10 cellular contexts compared by ENCODE assay signal in genomic region chr10:102718220-102718619, GRCh38. TPM values are rescaled to one million over a fixed set of nuclear protein-coding genes. Genes with fewer than 3 reads are reported as not detected.
DNase-seq lines count a peak whose midpoint lies in the region; ATAC-seq, FAIRE-seq and TF ChIP-seq lines count a peak whose summit lies in the region.
"Had no signal": no experiment of that assay in that cellular context is flagged by ENCODE, and none has a peak within 500 bp of the region (broad histone marks: within the 10 kb centered on the region; RNA-seq: fewer than 3 reads in every experiment).

No MANE protein-coding gene starts in this region.

- RAD21 ChIA-PET in GM12878 (lab: Charles Lee; ENCODE audit: unreplicated experiment), result interaction anchor here (2.9 kb wide), 1 partner anchor 43 kb away, joined by 7 read pairs; no protein-coding TSS in a partner anchor

- H3K27me3 ChIP-seq in cardiac muscle cell (no peaks in the 10 kb centered on the region), GM12878 (replicated peaks in 1 of 2; ENCODE audit: control insufficient read depth in 2 of 2, insufficient read depth in 2 of 2, low read length in 1 of 2) (no peaks in the 10 kb centered on the region)

- SMC1A ChIA-PET in GM12878 (lab: Charles Lee; ENCODE audit: uncharacterized antibody, unreplicated experiment), result no interaction called here

- no peaks in the 10 kb centered on the region for H3K9me3 Mint-ChIP-seq in natural killer cell treated with Interleukin-12 subunit alpha and Interleukin-12 subunit beta and Interleukin-15 and Interleukin-18, amount 100 ng/mL, for 72 hours

- intact Hi-C loops in left cardiac atrium (cut with DNase I), result no loop called here
- intact Hi-C loops in GM12878 (cut with micrococcal nuclease; ENCODE audit: unreplicated experiment), result loop anchor here (10.0 kb wide), 1 partner anchor 213 kb away; the partner anchor contains the start of genes ACTR1A and SUFU

- no peak overlapping the region for H2AFZ ChIP-seq in GM12878 (ENCODE audit: control insufficient read depth, low read depth, low read length)

- in situ Hi-C loops in GM12878 (cut with MboI), result no loop called here

- H3K4me3 Mint-ChIP-seq in natural killer cell treated with Interleukin-12 subunit alpha and Interleukin-12 subunit beta and Interleukin-15 and Interleukin-18, amount 100 ng/mL, for 72 hours, result no peak overlapping the region

- ATAC-seq in left cardiac atrium (no peak), GM12878 (no peak)
- no peak for ATAC-seq in natural killer cell treated with Interleukin-12 subunit alpha and Interleukin-12 subunit beta and Interleukin-15 and Interleukin-18, amount 100 ng/mL, for 72 hours

- WGBS in GM12878 (ENCODE audit: insufficient coverage, insufficient replicate concordance, low lambda C conversion rate, missing lambda C conversion rate), result 79% methylated on average over 3 of the region's 3 CpGs

- FAIRE-seq in GM12878 (lab: Jason Lieb, UNC), result no peak

- H3K4me2 ChIP-seq in GM12878 (ENCODE audit: control insufficient read depth, insufficient read depth), result peak overlapping the region; percentile 21; the same call in 1 of the 2 replicates

- no peaks in the 10 kb centered on the region for H3K27me3 Mint-ChIP-seq in natural killer cell treated with Interleukin-12 subunit alpha and Interleukin-12 subunit beta and Interleukin-15 and Interleukin-18, amount 100 ng/mL, for 72 hours

- no peaks in the 10 kb centered on the region for H4K20me1 ChIP-seq in GM12878 (ENCODE audit: control insufficient read depth, insufficient read depth)

- CTCF ChIA-PET in GM12878 (lab: Yijun Ruan, JAX), result no interaction called here

- H3K79me2 ChIP-seq in GM12878 (ENCODE audit: control insufficient read depth, insufficient read depth, low read length), result peaks cover 43% of the 10 kb centered on the region

- TF ChIP-seq POLR2A in GM12878 (IDR thresholded peaks at IDR 0.05; ENCODE audit: low read depth, low read length), result no peak

- H3K9me3 ChIP-seq in cardiac muscle cell (ENCODE audit: low read depth) (no peaks in the 10 kb centered on the region), GM12878 (replicated peaks; ENCODE audit: control insufficient read depth, insufficient read depth, low read length) (no peaks in the 10 kb centered on the region)

- H3K4me1 ChIP-seq in cardiac muscle cell (ENCODE audit: low read depth), result peaks cover 13% of the 10 kb centered on the region
- H3K4me1 ChIP-seq in GM12878 (ENCODE audit: control insufficient read depth, insufficient read depth, low read length), result peaks cover 9% of the 10 kb centered on the region; the same call in 1 of the 2 replicates

- H3K27ac Mint-ChIP-seq in natural killer cell treated with Interleukin-12 subunit alpha and Interleukin-12 subunit beta and Interleukin-15 and Interleukin-18, amount 100 ng/mL, for 72 hours, result no peak overlapping the region

- H3K4me3 ChIP-seq in cardiac muscle cell (no peak overlapping the region), GM12878 (no peak overlapping the region)

- H3K36me3 Mint-ChIP-seq in natural killer cell treated with Interleukin-12 subunit alpha and Interleukin-12 subunit beta and Interleukin-15 and Interleukin-18, amount 100 ng/mL, for 72 hours, result peaks cover 8% of the 10 kb centered on the region

- no peaks in the 10 kb centered on the region for H3K36me3 ChIP-seq in cardiac muscle cell
- peaks cover 0 to 2% of the 10 kb centered on the region in 2 experiments; a peak in 1 of 4 replicates for H3K36me3 ChIP-seq in GM12878 (ENCODE audit: control insufficient read depth in 2 of 2, insufficient read depth in 2 of 2, low read length in 1 of 2)

- POLR2A ChIA-PET in GM12878 (lab: Charles Lee), result interaction anchor here (0.6 kb wide), 1 partner anchor 32 kb away, joined by 3 read pairs; no protein-coding TSS in a partner anchor

- no peak overlapping the region for H3K9ac ChIP-seq in GM12878 (ENCODE audit: control insufficient read depth, insufficient read depth, low read length)

- peak overlapping the region; percentile 95 for H3K27ac ChIP-seq in cardiac muscle cell
- H3K27ac ChIP-seq in GM12878 (ENCODE audit: control insufficient read depth, insufficient read depth), result no peak overlapping the region

- DNase-seq in cardiac muscle cell (ENCODE audit: low read depth in 1 of 2, low spot score in 1 of 2), result peak; percentile 67 to 70
- DNase-seq in left cardiac atrium, result no peak
- DNase-seq in GM12878 (ENCODE audit: low read depth, low spot score), result no peak
- DNase-seq in kidney glomerular epithelial cell (lab: John Stamatoyannopoulos, UW), result peak; percentile 56
- DNase-seq in natural killer cell treated with Interleukin-12 subunit alpha and Interleukin-12 subunit beta and Interleukin-15 and Interleukin-18, amount 100 ng/mL, for 72 hours (ENCODE audit: low spot score), result no peak
- no peak for DNase-seq in retina
- DNase-seq in effector CD4-positive, alpha-beta T cell, result no peak
- no peak for DNase-seq in COLO668 (lab: John Stamatoyannopoulos, UW; ENCODE audit: unreplicated experiment)
- DNase-seq: NCI-H146, T-helper 1 cell had no signal

- H3K4me1 Mint-ChIP-seq in natural killer cell treated with Interleukin-12 subunit alpha and Interleukin-12 subunit beta and Interleukin-15 and Interleukin-18, amount 100 ng/mL, for 72 hours (ENCODE audit: low read depth in 2 of 2), result peaks cover 16 to 34% of the 10 kb centered on the region in 2 donors

- no peak for TF ChIP-seq CTCF in cardiac muscle cell (IDR thresholded peaks at IDR 0.05; ENCODE audit: low read depth, low read length)
- no peak for TF ChIP-seq CTCF in GM12878 (IDR thresholded peaks at IDR 0.05 in 2 of 3, conservative IDR thresholded peaks at IDR 0.05 in 1 of 3; ENCODE audit: control insufficient read depth in 2 of 3, extremely low read depth in 1 of 3, insufficient read depth in 1 of 3, low read depth in 3 of 3, low read length in 3 of 3)

- TF ChIP-seq RAD21 in GM12878 (IDR thresholded peaks at IDR 0.05; ENCODE audit: insufficient read depth, low read depth, low read length), result no peak

- TF ChIP-seq EP300 in GM12878 (IDR thresholded peaks at IDR 0.05; ENCODE audit: borderline replicate concordance in 1 of 2, control insufficient read depth in 1 of 2, low read depth in 2 of 2, low read length in 2 of 2), result no peak

- BruUV-seq in GM12878 (replicated peaks; lab: Mats Ljungman, UMichigan), result no TSS peak

RNA-seq across cellular contexts. Expression of gene SFXN2, which starts 3.8 kb away (rescaled TPM):
- 10.5 and 14.2 TPM in 2 replicates for total RNA-seq in cardiac muscle cell
- polyA plus RNA-seq in cardiac muscle cell, result 18.6 and 26.1 TPM in 2 replicates
- total RNA-seq in left cardiac atrium, result 1 to 10 TPM; 3.2 to 4.0 TPM
- total RNA-seq in GM12878 (2013; cell fraction: nucleolus; rRNA removed), result 38.8 and 43.9 TPM in 2 replicates
- total RNA-seq in GM12878 (2014; rRNA removed), result 11.9 and 13.8 TPM in 2 replicates
- total RNA-seq in GM12878 (2014; rRNA removed; fragmentation: Illumina TruSeq; extraction: Trizol), result 14.9 and 17.5 TPM in 2 replicates
- 16.8 and 22.1 TPM in 2 replicates for total RNA-seq in GM12878 (2021)
- polyA plus RNA-seq in GM12878 (2011; ENCODE audit: low read depth), result 7.3 TPM
- 16.3 and 21.6 TPM in 2 replicates for polyA plus RNA-seq in GM12878 (2011; rRNA removed)
- 23.8 and 25.9 TPM in 2 replicates for polyA plus RNA-seq in GM12878 (2011; cell fraction: cytosol; rRNA removed)
- 33.6 and 41.0 TPM in 2 replicates for polyA plus RNA-seq in GM12878 (2011; cell fraction: nucleus; rRNA removed)
- polyA plus RNA-seq in GM12878 (2012), result 7.6 and 8.9 TPM in 2 replicates
- 16.1 and 19.5 TPM in 2 replicates for polyA plus RNA-seq in GM12878 (2014; fragmentation: Illumina TruSeq; extraction: Trizol)
- polyA plus RNA-seq in GM12878 (2014; fragmentation: Nextera tagmentation; extraction: Ambion mirVana), result 1 to 10 TPM; 8.8 to 9.6 TPM
- polyA plus RNA-seq in GM12878 (2014; rRNA removed), result 17.2 and 22.5 TPM in 2 replicates
- polyA plus RNA-seq in GM12878 (2016; fragmentation: Nextera tagmentation; extraction: Ambion mirVana), result 10 to 100 TPM; 19.9 to 20.5 TPM
- 25.4 and 31.7 TPM in 2 replicates for polyA minus RNA-seq in GM12878 (2011; rRNA and poly(A)+ RNA removed)
- 8.3 and 11.5 TPM in 2 replicates for polyA minus RNA-seq in GM12878 (2011; cell fraction: cytosol; rRNA and poly(A)+ RNA removed)
- 20.9 and 40.1 TPM in 2 replicates for polyA minus RNA-seq in GM12878 (2011; cell fraction: nucleus; rRNA and poly(A)+ RNA removed)
- total RNA-seq in natural killer cell treated with Interleukin-12 subunit alpha and Interleukin-12 subunit beta and Interleukin-15 and Interleukin-18, amount 100 ng/mL, for 72 hours, result 10 to 100 TPM; 13.2 to 39.6 TPM

RNA-seq across cellular contexts. Expression of gene ARL3, which starts 4.0 kb away (rescaled TPM):
- 16.3 and 24.5 TPM in 2 replicates for total RNA-seq in cardiac muscle cell
- 42.2 and 47.3 TPM in 2 replicates for polyA plus RNA-seq in cardiac muscle cell
- 10 to 100 TPM; 12.0 to 12.4 TPM for total RNA-seq in left cardiac atrium
- total RNA-seq in GM12878 (2013; cell fraction: nucleolus; rRNA removed), result 4.6 and 5.9 TPM in 2 replicates
- 4.9 and 6.2 TPM in 2 replicates for total RNA-seq in GM12878 (2014; rRNA removed)
- total RNA-seq in GM12878 (2014; rRNA removed; fragmentation: Illumina TruSeq; extraction: Trizol), result 6.6 and 7.2 TPM in 2 replicates
- 7.7 TPM in 2 replicates for total RNA-seq in GM12878 (2021)
- 7.7 TPM for polyA plus RNA-seq in GM12878 (2011; ENCODE audit: low read depth)
- 11.3 and 14.0 TPM in 2 replicates for polyA plus RNA-seq in GM12878 (2011; rRNA removed)
- polyA plus RNA-seq in GM12878 (2011; cell fraction: cytosol; rRNA removed), result 5.5 and 5.8 TPM in 2 replicates
- polyA plus RNA-seq in GM12878 (2011; cell fraction: nucleus; rRNA removed), result 4.3 and 5.0 TPM in 2 replicates
- 8.5 and 8.9 TPM in 2 replicates for polyA plus RNA-seq in GM12878 (2012)
- polyA plus RNA-seq in GM12878 (2014; fragmentation: Illumina TruSeq; extraction: Trizol), result 10.6 and 13.7 TPM in 2 replicates
- 10 to 100 TPM; 21.0 to 26.1 TPM for polyA plus RNA-seq in GM12878 (2014; fragmentation: Nextera tagmentation; extraction: Ambion mirVana)
- polyA plus RNA-seq in GM12878 (2014; rRNA removed), result 8.5 and 9.7 TPM in 2 replicates
- 10 to 100 TPM; 21.9 to 22.2 TPM for polyA plus RNA-seq in GM12878 (2016; fragmentation: Nextera tagmentation; extraction: Ambion mirVana)
- 4.1 and 5.1 TPM in 2 replicates for polyA minus RNA-seq in GM12878 (2011; rRNA and poly(A)+ RNA removed)
- 1.9 and 2.3 TPM in 2 replicates for polyA minus RNA-seq in GM12878 (2011; cell fraction: cytosol; rRNA and poly(A)+ RNA removed)
- 1.5 and 3.3 TPM in 2 replicates for polyA minus RNA-seq in GM12878 (2011; cell fraction: nucleus; rRNA and poly(A)+ RNA removed)
- total RNA-seq in natural killer cell treated with Interleukin-12 subunit alpha and Interleukin-12 subunit beta and Interleukin-15 and Interleukin-18, amount 100 ng/mL, for 72 hours, result 1 to 10 TPM; 3.0 to 4.5 TPM

RNA-seq across cellular contexts. Expression of gene WBP1L, which starts 25.5 kb away (rescaled TPM):
- total RNA-seq in cardiac muscle cell (40.6 and 43.9 TPM in 2 replicates), left cardiac atrium (10 to 100 TPM; 30.6 to 41.1 TPM), GM12878 (2014; rRNA removed) (12.7 and 18.8 TPM in 2 replicates), GM12878 (2014; rRNA removed; fragmentation: Illumina TruSeq; extraction: Trizol) (10.3 and 10.5 TPM in 2 replicates), GM12878 (2021) (16.9 and 19.8 TPM in 2 replicates)
- polyA plus RNA-seq in cardiac muscle cell (14.2 and 17.1 TPM in 2 replicates), GM12878 (2011; rRNA removed) (11.3 and 13.9 TPM in 2 replicates), GM12878 (2014; fragmentation: Illumina TruSeq; extraction: Trizol) (10.0 and 14.5 TPM in 2 replicates), GM12878 (2014; fragmentation: Nextera tagmentation; extraction: Ambion mirVana) (10 to 100 TPM in 1 of 2 experiments, 1 to 10 TPM in 1; 3.7 to 10.7 TPM), GM12878 (2014; rRNA removed) (16.6 and 17.4 TPM in 2 replicates), GM12878 (2016; fragmentation: Nextera tagmentation; extraction: Ambion mirVana) (1 to 10 TPM; 9.3 to 9.4 TPM)
- 15.7 and 16.8 TPM in 2 replicates for total RNA-seq in GM12878 (2013; cell fraction: nucleolus; rRNA removed)
- 7.8 TPM for polyA plus RNA-seq in GM12878 (2011; ENCODE audit: low read depth)
- 22.6 and 24.9 TPM in 2 replicates for polyA plus RNA-seq in GM12878 (2011; cell fraction: cytosol; rRNA removed)
- polyA plus RNA-seq in GM12878 (2011; cell fraction: nucleus; rRNA removed), result 10.3 and 11.4 TPM in 2 replicates
- polyA plus RNA-seq in GM12878 (2012), result 13.5 and 15.6 TPM in 2 replicates
- 24.7 and 41.3 TPM in 2 replicates for polyA minus RNA-seq in GM12878 (2011; rRNA and poly(A)+ RNA removed)
- 10.1 and 12.2 TPM in 2 replicates for polyA minus RNA-seq in GM12878 (2011; cell fraction: cytosol; rRNA and poly(A)+ RNA removed)
- polyA minus RNA-seq in GM12878 (2011; cell fraction: nucleus; rRNA and poly(A)+ RNA removed), result 4.2 and 7.3 TPM in 2 replicates
- total RNA-seq in natural killer cell treated with Interleukin-12 subunit alpha and Interleukin-12 subunit beta and Interleukin-15 and Interleukin-18, amount 100 ng/mL, for 72 hours, result 10 to 100 TPM; 21.0 to 33.1 TPM

Comparison
In these comparisons a context has a peak if more than half of its experiments do, and no peak if none do; other contexts are left out.
1. DNase-seq: peak in cardiac muscle cell (2 of 2) and kidney glomerular epithelial cell (single experiment); none in left cardiac atrium (single experiment), GM12878 (single experiment), natural killer cell treated with Interleukin-12 subunit alpha and Interleukin-12 subunit beta and Interleukin-15 and Interleukin-18, amount 100 ng/mL, for 72 hours (single experiment), retina (single experiment), effector CD4-positive, alpha-beta T cell (single experiment) and COLO668 (single experiment).